Comparison of ENCODE assay signal across 1 cellular context in the genomic region with DNA sequence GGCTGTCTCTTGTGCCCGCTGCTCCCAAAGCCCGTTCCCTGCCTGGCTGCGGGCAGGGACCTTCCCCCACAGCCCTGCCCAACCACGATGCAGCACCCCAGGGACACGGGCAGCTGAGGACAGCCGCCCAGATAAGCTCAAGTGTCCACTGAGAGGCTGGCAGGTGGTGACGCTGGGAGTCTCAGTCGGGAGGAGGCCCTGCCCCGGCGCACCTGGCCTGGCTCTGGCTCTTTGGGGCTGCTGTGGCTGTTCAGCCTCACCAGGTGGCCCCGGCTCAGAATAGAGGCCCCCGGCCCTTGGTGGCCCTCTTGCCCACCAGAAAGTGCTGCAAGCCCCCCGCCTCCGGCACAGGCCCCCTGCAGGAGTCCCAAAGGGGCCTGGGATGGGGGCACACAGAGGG.
TF ChIP-seq lines count a peak whose summit lies in the region.

No MANE protein-coding gene starts in this region.

TF ChIP-seq in liver, 16 proteins besides CTCF, POLR2A, EP300 and RAD21 (continued from another document):
- TF ChIP-seq ATF3 (IDR thresholded peaks at IDR 0.05), result no peak
